In the genomic region with DNA sequence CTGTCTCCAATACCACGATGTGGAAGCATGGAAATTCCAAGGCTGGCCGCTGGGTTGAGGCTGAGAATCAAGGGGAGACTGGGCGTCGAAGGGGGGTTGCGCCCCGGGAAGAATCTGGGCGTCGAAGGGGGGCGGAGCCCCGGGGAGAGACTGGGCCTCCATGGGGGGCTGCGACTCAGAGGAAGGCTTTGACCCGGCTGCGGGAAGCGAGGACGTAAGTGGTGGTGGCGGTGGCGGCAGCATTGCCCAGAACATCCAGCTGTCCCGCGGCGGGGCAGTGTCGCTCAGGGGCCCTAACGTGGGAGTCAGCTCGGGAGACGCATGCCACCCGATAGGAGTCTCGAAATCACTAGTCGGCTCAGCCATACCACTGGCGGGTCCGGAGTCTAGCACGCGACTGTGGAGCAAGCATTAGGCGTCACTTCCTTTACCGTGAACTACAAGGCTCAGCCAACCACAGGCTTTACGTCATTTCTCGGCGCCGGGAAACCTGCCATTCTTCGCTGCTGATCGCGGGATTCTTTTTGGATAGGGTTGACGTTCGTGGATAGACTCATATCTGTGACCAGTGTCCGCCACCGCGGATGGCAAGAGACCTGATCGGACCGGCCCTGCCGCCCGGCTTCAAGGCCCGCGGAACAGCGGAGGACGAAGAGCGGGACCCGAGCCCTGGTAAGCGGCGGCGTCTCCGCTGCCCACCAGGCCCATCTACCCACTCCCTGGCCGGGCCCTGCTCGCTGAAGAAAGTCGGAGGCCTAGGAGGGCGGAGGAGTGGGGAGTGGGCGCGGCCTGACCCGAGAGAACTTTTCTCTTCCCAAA, we compare ENCODE assay signal across 8 cellular contexts. TPM values are rescaled to one million over a fixed set of nuclear protein-coding genes. Genes with fewer than 3 reads are reported as not detected.
A peak's percentile ranks its signal among the peaks of the same experiment; 100 is the strongest.
DNase-seq lines count a peak whose midpoint lies in the region; ATAC-seq and TF ChIP-seq lines count a peak whose summit lies in the region.

A gene with protein sequence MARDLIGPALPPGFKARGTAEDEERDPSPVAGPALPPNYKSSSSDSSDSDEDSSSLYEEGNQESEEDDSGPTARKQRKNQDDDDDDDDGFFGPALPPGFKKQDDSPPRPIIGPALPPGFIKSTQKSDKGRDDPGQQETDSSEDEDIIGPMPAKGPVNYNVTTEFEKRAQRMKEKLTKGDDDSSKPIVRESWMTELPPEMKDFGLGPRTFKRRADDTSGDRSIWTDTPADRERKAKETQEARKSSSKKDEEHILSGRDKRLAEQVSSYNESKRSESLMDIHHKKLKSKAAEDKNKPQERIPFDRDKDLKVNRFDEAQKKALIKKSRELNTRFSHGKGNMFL (plus strand): TSS at position 468 of the 819 bp plus-strand sequence. CDS start 117 bp downstream, at position 585.
A gene (minus strand): TSS at position 401 of the 819 bp plus-strand sequence. CDS start 35 bp downstream, at position 366.

- H3K27me3 ChIP-seq in CD4-positive, alpha-beta T cell (ENCODE audit: control insufficient read depth, insufficient read depth, low read length): no peaks in the 10 kb centered on the region
- no peaks in the 10 kb centered on the region for H3K27me3 ChIP-seq in lower lobe of right lung (ENCODE audit: low read depth)

- TF ChIP-seq CTCF in CD4-positive, alpha-beta T cell (IDR thresholded peaks at IDR 0.05): no peak
- no peak for TF ChIP-seq CTCF in activated CD8-positive, alpha-beta T cell treated with anti-CD3 and anti-CD28 coated beads for 36 hours (IDR thresholded peaks at IDR 0.05)
- TF ChIP-seq CTCF in lower lobe of right lung (IDR thresholded peaks at IDR 0.05): no peak

- peaks cover 51% of the 10 kb centered on the region for H3K36me3 Mint-ChIP-seq in CD4-positive, alpha-beta T cell (ENCODE audit: low read depth)
- H3K36me3 Mint-ChIP-seq in activated CD8-positive, alpha-beta T cell treated with anti-CD3 and anti-CD28 coated beads for 36 hours (ENCODE audit: low read depth): peaks cover 26% of the 10 kb centered on the region

- ATAC-seq in CD4-positive, alpha-beta T cell (ENCODE audit: poor library complexity): peak; percentile 98
- peak; percentile 93 for ATAC-seq in GM19438 (IDR thresholded peaks at IDR 0.05; ENCODE audit: low read depth, unreplicated experiment)
- peak; percentile 97 for ATAC-seq in HG03571 (IDR thresholded peaks at IDR 0.05; ENCODE audit: unreplicated experiment)
- peak; percentile 97 for ATAC-seq in activated CD8-positive, alpha-beta T cell treated with anti-CD3 and anti-CD28 coated beads for 36 hours
- ATAC-seq in lower lobe of right lung: peak; percentile 98 to 99

- POLR2A ChIA-PET in CD4-positive, alpha-beta T cell (lab: Charles Lee): interaction anchor here (1.6 kb wide), 1 partner anchor 71 kb away, joined by 5 read pairs; no protein-coding TSS in a partner anchor
- POLR2A ChIA-PET in activated CD8-positive, alpha-beta T cell treated with anti-CD3 and anti-CD28 coated beads for 36 hours (lab: Charles Lee): interaction anchor here (0.9 to 1.6 kb wide), 3 partner anchors 15 to 352 kb away, joined by 3 to 4 read pairs (median 3); a partner anchor contains a TSS

- H3K27me3 Mint-ChIP-seq in CD4-positive, alpha-beta T cell: no peaks in the 10 kb centered on the region
- no peaks in the 10 kb centered on the region for H3K27me3 Mint-ChIP-seq in activated CD8-positive, alpha-beta T cell treated with anti-CD3 and anti-CD28 coated beads for 36 hours

- CTCF ChIA-PET in CD4-positive, alpha-beta T cell (lab: Charles Lee): interaction anchor here (1.2 kb wide), 1 partner anchor 72 kb away, joined by 3 read pairs; no protein-coding TSS in a partner anchor
- CTCF ChIA-PET in activated CD8-positive, alpha-beta T cell treated with anti-CD3 and anti-CD28 coated beads for 36 hours (lab: Charles Lee): interaction anchor here (1.4 to 2.3 kb wide), 2 partner anchors 72 to 506 kb away, joined by 5 to 10 read pairs; no protein-coding TSS in a partner anchor

- H3K4me3 Mint-ChIP-seq in CD4-positive, alpha-beta T cell: peak within 1 kb of the TSS; percentile 99
- H3K4me3 Mint-ChIP-seq in activated CD8-positive, alpha-beta T cell treated with anti-CD3 and anti-CD28 coated beads for 36 hours: peak within 1 kb of the TSS; percentile 94

- H3K4me3 ChIP-seq in lower lobe of right lung: peak within 1 kb of the TSS; percentile 86

- no peaks in the 10 kb centered on the region for H3K9me3 ChIP-seq in CD4-positive, alpha-beta T cell (ENCODE audit: control insufficient read depth, low read length)
- H3K9me3 ChIP-seq in lower lobe of right lung: no peaks in the 10 kb centered on the region

- peak; percentile 79 to 93 (median 86) for DNase-seq in CD4-positive, alpha-beta T cell
- DNase-seq in NCI-H82 treated with DMSO at 0.1 percent for 48 hours (lab: John Stamatoyannopoulos, UW; ENCODE audit: unreplicated experiment) (peak; percentile 83), lower lobe of right lung (peak; percentile 95)
- DNase-seq in activated CD8-positive, alpha-beta T cell treated with anti-CD3 and anti-CD28 coated beads for 36 hours: peak; percentile 98
- peak; percentile 93 for DNase-seq in effector CD4-positive, alpha-beta T cell
- peak; percentile 56 to 84 (median 69) for DNase-seq in stimulated activated CD4-positive, alpha-beta T cell treated with anti-CD3 and anti-CD28 coated beads, TNF-alpha, amount 100 ng/mL, for 1 hour (ENCODE audit: low read depth in 3 of 3, low spot score in 1 of 3)

- peaks cover 31% of the 10 kb centered on the region for H3K4me1 ChIP-seq in lower lobe of right lung

- H3K27ac Mint-ChIP-seq in CD4-positive, alpha-beta T cell: peak within 1 kb of the TSS; percentile 92
- H3K27ac Mint-ChIP-seq in activated CD8-positive, alpha-beta T cell treated with anti-CD3 and anti-CD28 coated beads for 36 hours: peak within 1 kb of the TSS; percentile 97

- no peaks in the 10 kb centered on the region for H3K9me3 Mint-ChIP-seq in CD4-positive, alpha-beta T cell
- H3K9me3 Mint-ChIP-seq in activated CD8-positive, alpha-beta T cell treated with anti-CD3 and anti-CD28 coated beads for 36 hours: no peaks in the 10 kb centered on the region

- intact Hi-C loops in CD4-positive, alpha-beta T cell (cut with DNase I, micrococcal nuclease): loop anchor here (1.0 to 10.0 kb wide), 6 partner anchors 71 to 1063 kb away; a partner anchor contains a TSS
- intact Hi-C loops in activated CD8-positive, alpha-beta T cell treated with anti-CD3 and anti-CD28 coated beads for 36 hours (cut with micrococcal nuclease): no loop called here
- intact Hi-C loops in lower lobe of right lung (cut with DNase I): no loop called here

- peaks cover 16% of the 10 kb centered on the region for H3K36me3 ChIP-seq in lower lobe of right lung

- peaks cover 66% of the 10 kb centered on the region for H3K4me1 Mint-ChIP-seq in CD4-positive, alpha-beta T cell (ENCODE audit: low read depth)
- H3K4me1 Mint-ChIP-seq in activated CD8-positive, alpha-beta T cell treated with anti-CD3 and anti-CD28 coated beads for 36 hours (ENCODE audit: low read depth): peaks cover 58% of the 10 kb centered on the region

- H3K27ac ChIP-seq in CD4-positive, alpha-beta T cell (ENCODE audit: low read depth, low read length): peak within 1 kb of the TSS; percentile 75
- peak within 1 kb of the TSS; percentile 88 for H3K27ac ChIP-seq in lower lobe of right lung

RNA-seq across cellular contexts. Expression of the first gene that starts in this region (rescaled TPM):
- total RNA-seq in CD4-positive, alpha-beta T cell: 10 to 100 TPM; 18.9 to 20.8 TPM
- 10 to 100 TPM; 30.4 to 31.6 TPM for total RNA-seq in activated CD8-positive, alpha-beta T cell treated with anti-CD3 and anti-CD28 coated beads for 36 hours
- 23.6 TPM for total RNA-seq in lower lobe of right lung

RNA-seq across cellular contexts. Expression of the second gene that starts in this region (rescaled TPM):
- 1 to 10 TPM; 4.3 to 4.4 TPM for total RNA-seq in CD4-positive, alpha-beta T cell
- total RNA-seq in activated CD8-positive, alpha-beta T cell treated with anti-CD3 and anti-CD28 coated beads for 36 hours: 10 to 100 TPM; 10.4 to 11.2 TPM
- 3.8 TPM for total RNA-seq in lower lobe of right lung

Comparison
In these comparisons a context has a peak if more than half of its experiments do, and no peak if none do; other contexts are left out.
1. Peak in every context shown above with its lines: DNase-seq, ATAC-seq, H3K4me3 ChIP-seq and H3K27ac ChIP-seq.
2. intact Hi-C loops: an anchor here in CD4-positive, alpha-beta T cell (1.0 to 10.0 kb wide); none called in activated CD8-positive, alpha-beta T cell treated with anti-CD3 and anti-CD28 coated beads for 36 hours and lower lobe of right lung.